Comparison of ENCODE assay signal across 24 cellular contexts in the genomic region with DNA sequence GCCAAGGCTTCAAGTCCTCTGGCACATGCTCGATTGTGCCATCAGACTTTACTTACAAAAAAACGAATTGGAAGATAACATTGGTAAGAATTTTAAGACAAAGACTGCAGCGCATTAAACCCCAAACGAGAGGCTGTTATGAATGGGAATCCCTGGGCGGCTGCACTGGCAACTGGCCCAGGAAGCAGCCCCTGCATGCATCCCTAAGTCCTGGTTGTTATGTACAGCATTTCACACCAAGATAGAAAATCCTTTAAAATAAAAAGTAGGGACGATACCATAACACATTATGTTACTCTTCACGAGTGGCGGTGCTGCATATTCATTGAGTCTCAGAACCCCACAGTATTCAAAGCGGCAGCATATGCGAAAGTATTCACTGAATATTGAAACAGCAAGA.
"Had no signal": no experiment of that assay in that cellular context is flagged by ENCODE, and none has a peak within 500 bp of the region (broad histone marks: within the 10 kb centered on the region; RNA-seq: fewer than 3 reads in every experiment).

No MANE protein-coding gene starts in this region.

- H3K9me3 ChIP-seq: adrenal gland, colonic mucosa, tibial artery had no signal

- H2AFZ ChIP-seq: parathyroid adenoma had no signal

- H3K9me3 Mint-ChIP-seq: stimulated activated effector memory CD8-positive, alpha-beta T cell treated with anti-CD3 and anti-CD28 coated beads, Interleukin-12 subunit alpha, Interleukin-12 subunit beta, amount 100 ng/mL, for 72 hours; stimulated activated naive CD8-positive, alpha-beta T cell treated with anti-CD3 and anti-CD28 coated beads, Interleukin-15, amount 100 ng/mL, for 72 hours had no signal

- H3K9ac ChIP-seq: parathyroid adenoma had no signal

- ATAC-seq: heart right ventricle; left cardiac atrium; lower lobe of right lung; naive thymus-derived CD8-positive, alpha-beta T cell; sciatic nerve; stimulated activated effector memory CD8-positive, alpha-beta T cell treated with anti-CD3 and anti-CD28 coated beads, Interleukin-12 subunit alpha, Interleukin-12 subunit beta, amount 100 ng/mL, for 72 hours; stimulated activated naive CD8-positive, alpha-beta T cell treated with anti-CD3 and anti-CD28 coated beads, Interleukin-15, amount 100 ng/mL, for 72 hours had no signal

- H3K4me1 Mint-ChIP-seq: naive thymus-derived CD8-positive, alpha-beta T cell; stimulated activated effector memory CD8-positive, alpha-beta T cell treated with anti-CD3 and anti-CD28 coated beads, Interleukin-12 subunit alpha, Interleukin-12 subunit beta, amount 100 ng/mL, for 72 hours; stimulated activated naive CD8-positive, alpha-beta T cell treated with anti-CD3 and anti-CD28 coated beads, Interleukin-15, amount 100 ng/mL, for 72 hours had no signal

- DNase-seq: activated CD4-positive, alpha-beta T cell treated with anti-CD3 and anti-CD28 coated beads for 1 hour; activated CD4-positive, alpha-beta T cell treated with anti-CD3 and anti-CD28 coated beads, Interleukin-2, amount 50 U/mL, for 1 hour; activated naive CD4-positive, alpha-beta T cell; activated T-cell treated with anti-CD3 and anti-CD28 coated beads, Interleukin-2, amount 50 U/mL, for 1 hour; adrenal gland; colonic mucosa; heart right ventricle; islet precursor cell; left cardiac atrium; lower lobe of right lung; naive thymus-derived CD8-positive, alpha-beta T cell; small intestine; stimulated activated CD4-positive, alpha-beta T cell treated with anti-CD3 and anti-CD28 coated beads, Interleukin-2, amount 100 ng/mL, for 24 hours; stimulated activated naive CD8-positive, alpha-beta T cell treated with anti-CD3 and anti-CD28 coated beads, Interleukin-15, amount 100 ng/mL, for 72 hours; T-helper 1 cell; tibial artery; WERI-Rb-1 had no signal

- H3K36me3 ChIP-seq: adrenal gland, ascending aorta, colonic mucosa, heart right ventricle, lower lobe of right lung, tibial artery, WERI-Rb-1 had no signal

- H3K27ac ChIP-seq: adrenal gland, ascending aorta, colonic mucosa, heart right ventricle, lower lobe of right lung, parathyroid adenoma, tibial artery, WERI-Rb-1 had no signal

- H3K36me3 Mint-ChIP-seq: activated naive CD8-positive, alpha-beta T cell; naive thymus-derived CD8-positive, alpha-beta T cell; stimulated activated effector memory CD8-positive, alpha-beta T cell treated with anti-CD3 and anti-CD28 coated beads, Interleukin-12 subunit alpha, Interleukin-12 subunit beta, amount 100 ng/mL, for 72 hours had no signal

- FAIRE-seq: bronchial epithelial cell, small intestine had no signal

- H3K4me3 ChIP-seq: adrenal gland, ascending aorta, colonic mucosa, heart right ventricle, lower lobe of right lung, tibial artery had no signal

- H3K27me3 ChIP-seq: adrenal gland, ascending aorta, colonic mucosa, heart right ventricle had no signal

- H3K4me3 Mint-ChIP-seq: activated naive CD8-positive, alpha-beta T cell; endodermal cell; naive thymus-derived CD8-positive, alpha-beta T cell; stimulated activated effector memory CD8-positive, alpha-beta T cell treated with anti-CD3 and anti-CD28 coated beads, Interleukin-12 subunit alpha, Interleukin-12 subunit beta, amount 100 ng/mL, for 72 hours; stimulated activated naive CD8-positive, alpha-beta T cell treated with anti-CD3 and anti-CD28 coated beads, Interleukin-15, amount 100 ng/mL, for 72 hours had no signal

- H3K27ac Mint-ChIP-seq: activated naive CD8-positive, alpha-beta T cell; endodermal cell; naive thymus-derived CD8-positive, alpha-beta T cell; stimulated activated effector memory CD8-positive, alpha-beta T cell treated with anti-CD3 and anti-CD28 coated beads, Interleukin-12 subunit alpha, Interleukin-12 subunit beta, amount 100 ng/mL, for 72 hours; stimulated activated naive CD8-positive, alpha-beta T cell treated with anti-CD3 and anti-CD28 coated beads, Interleukin-15, amount 100 ng/mL, for 72 hours had no signal

- H3K4me1 ChIP-seq: adrenal gland, ascending aorta, colonic mucosa, lower lobe of right lung, parathyroid adenoma, tibial artery had no signal

- H3K79me2 ChIP-seq: parathyroid adenoma had no signal
